ENCODE assay signal across 8 cellular contexts in genomic region chr17:7836596-7837374, GRCh38. TPM values are rescaled to one million over a fixed set of nuclear protein-coding genes. Genes with fewer than 3 reads are reported as not detected.
A peak's percentile ranks its signal among the peaks of the same experiment; 100 is the strongest.
DNase-seq lines count a peak whose midpoint lies in the region; ATAC-seq and TF ChIP-seq lines count a peak whose summit lies in the region.

No MANE protein-coding gene starts in this region.

- H3K4me3 ChIP-seq in NB4 (ENCODE audit: low read depth, low read length) (peak overlapping the region; percentile 66), adipocyte (ENCODE audit: low read length) (peak overlapping the region; percentile 88), urinary bladder (ENCODE audit: low read depth, low read length) (peak overlapping the region; percentile 80)

- ATAC-seq in Right ventricle myocardium inferior = peak; percentile 24
- ATAC-seq in GM19351 (IDR thresholded peaks at IDR 0.05; ENCODE audit: unreplicated experiment) = no peak

- peaks cover 7% of the 10 kb centered on the region for H3K27me3 ChIP-seq in adipocyte (replicated peaks; ENCODE audit: control insufficient read depth, insufficient read depth, low read length)

- H3K4me1 ChIP-seq in ES-I3 (ENCODE audit: insufficient read depth, low read length) (peaks cover 11% of the 10 kb centered on the region), adipocyte (ENCODE audit: control insufficient read depth, insufficient read depth, low read length) (peaks cover 46% of the 10 kb centered on the region), urinary bladder (ENCODE audit: insufficient read depth) (peaks cover 4% of the 10 kb centered on the region)

- no peaks in the 10 kb centered on the region for H3K36me3 ChIP-seq in ES-I3 (ENCODE audit: insufficient read depth, low read length)
- peaks cover 4% of the 10 kb centered on the region for H3K36me3 ChIP-seq in adipocyte (ENCODE audit: control insufficient read depth, insufficient read depth, low read length, severe bottlenecking)
- H3K36me3 ChIP-seq in urinary bladder (ENCODE audit: insufficient read depth) = no peaks in the 10 kb centered on the region

- WGBS in urinary bladder = 3% methylated on average over 19 of the region's 19 CpGs

- H3K9me3 ChIP-seq in ES-I3 (ENCODE audit: control insufficient read depth, insufficient read depth, low read length) (no peaks in the 10 kb centered on the region), adipocyte (ENCODE audit: control insufficient read depth, low read length) (no peaks in the 10 kb centered on the region)

- DNase-seq in NB4 (ENCODE audit: low read depth) = peak; percentile 85
- DNase-seq in SHP77 treated with DMSO at 0.1 percent for 48 hours (lab: John Stamatoyannopoulos, UW) = peak; percentile 98
- peak; percentile 82 for DNase-seq in adipocyte (ENCODE audit: low read depth)
- DNase-seq in Right ventricle myocardium inferior (ENCODE audit: missing footprints) = peak; percentile 92
- DNase-seq in nucleus accumbens (lab: John Stamatoyannopoulos, UW) = peak in 44 of 56 donors; percentile 19 to 82 (median 53)

- peak overlapping the region; percentile 91 for H3K27ac ChIP-seq in urinary bladder (ENCODE audit: low read depth)

- intact Hi-C loops in Right ventricle myocardium inferior (cut with DNase I) = loop anchor here (2.0 kb wide), 1 partner anchor 14 kb away; no protein-coding TSS in a partner anchor

- TF ChIP-seq CTCF in NB4 (IDR thresholded peaks at IDR 0.05; ENCODE audit: low read depth, low read length) = no peak

- H3K9ac ChIP-seq in ES-I3 (ENCODE audit: low read depth, low read length) = peak overlapping the region; percentile 82; the same call in 1 of the 2 replicates
- peak overlapping the region; percentile 90 for H3K9ac ChIP-seq in adipocyte (ENCODE audit: low read length)

- no peak for TF ChIP-seq POLR2A in NB4 (IDR thresholded peaks at IDR 0.05; ENCODE audit: extremely low read depth, insufficient read length)

RNA-seq across cellular contexts. Expression of gene KDM6B, which starts 2.8 kb away (rescaled TPM):
- total RNA-seq in Right ventricle myocardium inferior = 25.0 TPM
- 7.9 TPM for total RNA-seq in urinary bladder
- 17.3 TPM for polyA plus RNA-seq in urinary bladder

RNA-seq across cellular contexts. Expression of gene TMEM88, which starts 18.1 kb away (rescaled TPM):
- total RNA-seq in Right ventricle myocardium inferior (35.4 TPM), urinary bladder (8.1 TPM)
- 37.0 TPM for polyA plus RNA-seq in urinary bladder

RNA-seq across cellular contexts. Expression of gene NAA38, which starts 20.6 kb away (rescaled TPM):
- total RNA-seq in Right ventricle myocardium inferior (105 TPM), urinary bladder (44.4 TPM)
- 110 TPM for polyA plus RNA-seq in urinary bladder

RNA-seq across cellular contexts. Expression of gene CYB5D1, which starts 21.0 kb away (rescaled TPM):
- total RNA-seq in Right ventricle myocardium inferior (21.7 TPM), urinary bladder (6.9 TPM)
- 12.5 TPM for polyA plus RNA-seq in urinary bladder

RNA-seq across cellular contexts. Expression of gene CHD3, which starts 51.8 kb away (rescaled TPM):
- total RNA-seq in Right ventricle myocardium inferior = 18.0 TPM
- total RNA-seq in urinary bladder = 84.8 TPM
- 109 TPM for polyA plus RNA-seq in urinary bladder
